ENCODE assay signal across 1 cellular context in genomic region chr19:29672933-29673336, GRCh38.
TF ChIP-seq lines count a peak whose summit lies in the region.

No MANE protein-coding gene starts in this region.

TF ChIP-seq in GM12878, 131 proteins besides CTCF, POLR2A, EP300 and RAD21 (continued from another document and continues in another):
- TF ChIP-seq CUX1 (IDR thresholded peaks at IDR 0.05; ENCODE audit: insufficient replicate concordance, low read depth, low read length) (no peak), NFXL1 (IDR thresholded peaks at IDR 0.05; ENCODE audit: borderline replicate concordance) (no peak), USF2 (IDR thresholded peaks at IDR 0.05; ENCODE audit: borderline replicate concordance, low read depth, low read length) (no peak), POLR2AphosphoS5 (IDR thresholded peaks at IDR 0.05; ENCODE audit: low read length) (peak; percentile 59; the same call in 1 of the 2 replicates), CHD4 (IDR thresholded peaks at IDR 0.05) (no peak), SIX5 (IDR thresholded peaks at IDR 0.05; ENCODE audit: low read depth, low read length, severe bottlenecking) (no peak), MYB (IDR thresholded peaks at IDR 0.05; ENCODE audit: borderline replicate concordance, low read depth, low read length) (no peak), SP1 (IDR thresholded peaks at IDR 0.05; ENCODE audit: low read depth, low read length) (peak; percentile 29), RELA (IDR thresholded peaks at IDR 0.05; ENCODE audit: borderline replicate concordance, partially characterized antibody) (no peak), CBX3 (IDR thresholded peaks at IDR 0.05; ENCODE audit: borderline replicate concordance, low read depth) (no peak), ETV6 (conservative IDR thresholded peaks at IDR 0.05 in 1 of 2, IDR thresholded peaks at IDR 0.05 in 1 of 2; ENCODE audit: borderline replicate concordance in 1 of 2, low read depth in 1 of 2) (peak in 1 of 2 experiments; percentile 47; a peak in 1 of 4 replicates), ATF2 (IDR thresholded peaks at IDR 0.05; ENCODE audit: low read length) (no peak), ATF7 (IDR thresholded peaks at IDR 0.05; ENCODE audit: low read depth) (peak; percentile 51), CHD1 (IDR thresholded peaks at IDR 0.05; ENCODE audit: low read depth, low read length) (no peak), WRNIP1 (IDR thresholded peaks at IDR 0.05; ENCODE audit: borderline replicate concordance, low read depth, low read length) (no peak), NR2C2 (IDR thresholded peaks at IDR 0.05; ENCODE audit: borderline replicate concordance, control insufficient read depth, insufficient read length, low read depth) (no peak), CEBPB (IDR thresholded peaks at IDR 0.05; ENCODE audit: borderline replicate concordance in 1 of 2, low read depth in 2 of 2, low read length in 2 of 2) (no peak), HSF1 (IDR thresholded peaks at IDR 0.05; ENCODE audit: low read depth, low read length) (no peak), BMI1 (IDR thresholded peaks at IDR 0.05; ENCODE audit: borderline replicate concordance) (no peak), KLF5 (IDR thresholded peaks at IDR 0.05; ENCODE audit: partially characterized antibody) (no peak), MTA2 (IDR thresholded peaks at IDR 0.05; ENCODE audit: low read depth) (peak; percentile 60), MTA3 (IDR thresholded peaks at IDR 0.05; ENCODE audit: borderline replicate concordance, low read length) (no peak), POU2F2 (IDR thresholded peaks at IDR 0.05; ENCODE audit: borderline replicate concordance, low read depth, low read length) (no peak; the same call in 2 of the 3 replicates), CBFB (IDR thresholded peaks at IDR 0.05; ENCODE audit: low read depth) (no peak), MXI1 (IDR thresholded peaks at IDR 0.05; ENCODE audit: low read depth, low read length) (no peak), CEBPZ (IDR thresholded peaks at IDR 0.05; ENCODE audit: low read depth, low read length) (no peak), SMAD1 (IDR thresholded peaks at IDR 0.05; ENCODE audit: low read depth, partially characterized antibody) (no peak), ESRRA (IDR thresholded peaks at IDR 0.05; ENCODE audit: low read length) (no peak), STAT1 (conservative IDR thresholded peaks at IDR 0.05) (no peak), NKRF (conservative IDR thresholded peaks at IDR 0.05) (no peak), RELB (IDR thresholded peaks at IDR 0.05; ENCODE audit: low read depth) (peak; percentile 57), MYC (IDR thresholded peaks at IDR 0.05; ENCODE audit: insufficient read depth, insufficient read length, insufficient replicate concordance, low read length, severe bottlenecking) (peak; percentile 48), BRCA1 (IDR thresholded peaks at IDR 0.05; ENCODE audit: low read depth, low read length) (no peak), JUND (IDR thresholded peaks at IDR 0.05; ENCODE audit: low read depth, low read length) (no peak), TCF12 (IDR thresholded peaks at IDR 0.05; ENCODE audit: low read depth, low read length) (peak; percentile 33; the same call in 1 of the 2 replicates), EGR1 (IDR thresholded peaks at IDR 0.05; ENCODE audit: borderline replicate concordance in 1 of 2, low read depth in 2 of 2, low read length in 2 of 2) (peak in 1 of 2 experiments; percentile 80; a peak in 2 of 3 replicates), ZSCAN29 (IDR thresholded peaks at IDR 0.05) (no peak), NBN (IDR thresholded peaks at IDR 0.05) (0 out of 2 replicates have a peak, but pooled peaks have one; percentile 70), SMC3 (IDR thresholded peaks at IDR 0.05; ENCODE audit: borderline replicate concordance, low read length) (no peak), ZNF274 (IDR thresholded peaks at IDR 0.05; ENCODE audit: insufficient read depth, insufficient read length) (no peak), NFYA (IDR thresholded peaks at IDR 0.05; ENCODE audit: borderline replicate concordance, low read depth, low read length) (no peak), HDGF (IDR thresholded peaks at IDR 0.05) (no peak), FOXK2 (IDR thresholded peaks at IDR 0.05) (no peak), POLR2AphosphoS2 (IDR thresholded peaks at IDR 0.05; ENCODE audit: low read depth, low read length) (peak; percentile 26; the same call in 1 of the 2 replicates), USF1 (IDR thresholded peaks at IDR 0.05; ENCODE audit: borderline replicate concordance, extremely low read length, insufficient read depth, low read depth, low read length) (no peak), MAX (IDR thresholded peaks at IDR 0.05; ENCODE audit: low read depth, low read length) (0 out of 2 replicates have a peak, but pooled peaks have one; percentile 21), GATAD2B (conservative IDR thresholded peaks at IDR 0.05; ENCODE audit: low read depth) (no peak), PAX8 (IDR thresholded peaks at IDR 0.05) (no peak)
